Comparison of ENCODE assay signal across 31 cellular contexts in the genomic region with DNA sequence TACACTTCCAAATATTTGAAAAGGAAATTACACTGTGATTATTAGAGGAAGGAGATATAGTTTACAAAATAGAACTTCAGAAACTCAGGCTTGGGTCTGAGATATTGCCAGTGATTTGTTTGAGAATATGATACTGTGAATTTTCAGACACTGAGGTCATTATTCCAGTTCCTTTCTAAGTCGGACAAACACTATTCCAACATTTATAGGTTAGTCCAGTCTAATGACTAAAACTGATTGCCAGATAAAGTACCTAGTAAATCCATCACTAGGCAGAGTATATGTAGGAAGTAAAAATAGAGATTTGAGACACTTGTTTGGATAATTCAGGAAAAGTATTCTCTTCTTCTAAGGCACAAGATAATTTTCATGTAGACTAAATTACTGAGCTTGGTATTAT. TPM values are rescaled to one million over a fixed set of nuclear protein-coding genes. Genes with fewer than 3 reads are reported as not detected.
"Had no signal": no experiment of that assay in that cellular context is flagged by ENCODE, and none has a peak within 500 bp of the region (broad histone marks: within the 10 kb centered on the region; RNA-seq: fewer than 3 reads in every experiment).

No MANE protein-coding gene starts in this region.

- H3K27ac ChIP-seq: breast epithelium, esophagus muscularis mucosa, foreskin keratinocyte, heart right ventricle, left lung, lower lobe of right lung, upper lobe of right lung had no signal

- ATAC-seq: foreskin keratinocyte; heart right ventricle; left lung; lower lobe of right lung; naive thymus-derived CD8-positive, alpha-beta T cell; stimulated activated effector memory CD8-positive, alpha-beta T cell treated with anti-CD3 and anti-CD28 coated beads, Interleukin-12 subunit alpha, Interleukin-12 subunit beta, amount 100 ng/mL, for 72 hours; upper lobe of right lung had no signal

- H3K27me3 ChIP-seq: esophagus muscularis mucosa, heart right ventricle, left lung, pancreas, right atrium auricular region, upper lobe of right lung had no signal

- H3K4me1 Mint-ChIP-seq: activated CD4-positive, alpha-beta T cell treated with anti-CD3 and anti-CD28 coated beads, Interleukin-2, amount 10 ng/mL, durations not matched to agents 24 days and 14 days; activated naive CD4-positive, alpha-beta T cell treated with anti-CD3 and anti-CD28 coated beads, Interleukin-2, amount 10 ng/mL, durations not matched to agents 7 days and 5 days; activated naive CD8-positive, alpha-beta T cell treated with anti-CD3 and anti-CD28 coated beads, Interleukin-2, amount 10 ng/mL, durations not matched to agents 7 days and 5 days; naive thymus-derived CD8-positive, alpha-beta T cell; neural crest cell; stimulated activated effector memory CD8-positive, alpha-beta T cell treated with anti-CD3 and anti-CD28 coated beads, Interleukin-12 subunit alpha, Interleukin-12 subunit beta, amount 100 ng/mL, for 72 hours had no signal

- H3K9me3 ChIP-seq: breast epithelium, esophagus muscularis mucosa, heart right ventricle, left lung, lower lobe of right lung, pancreas, right atrium auricular region, upper lobe of right lung had no signal

- H3K4me3 ChIP-seq: breast epithelium, esophagus muscularis mucosa, heart right ventricle, left lung, lower lobe of right lung, pancreas, right atrium auricular region, upper lobe of right lung had no signal

- FAIRE-seq: colon had no signal

- H3K27me3 Mint-ChIP-seq: activated naive CD4-positive, alpha-beta T cell treated with anti-CD3 and anti-CD28 coated beads, Interleukin-2, amount 10 ng/mL, durations not matched to agents 7 days and 5 days had no signal

- DNase-seq: activated CD4-positive, alpha-beta memory T cell treated with anti-CD3 and anti-CD28 coated beads for 36 hours; activated CD4-positive, alpha-beta T cell treated with anti-CD3 and anti-CD28 coated beads, Interleukin-2, amount 10 ng/mL, durations not matched to agents 24 days and 14 days; activated CD4-positive, CD25-positive, alpha-beta regulatory T cell treated with anti-CD3 and anti-CD28 coated beads, Interleukin-2, amount 50 U/mL, for 72 hours; activated CD8-positive, alpha-beta memory T cell treated with anti-CD3 and anti-CD28 coated beads, Interleukin-2, amount 50 U/mL, for 4 hours; activated gamma-delta T cell; activated naive CD4-positive, alpha-beta T cell treated with anti-CD3 and anti-CD28 coated beads, Interleukin-2, amount 10 ng/mL, durations not matched to agents 7 days and 5 days; activated naive CD8-positive, alpha-beta T cell treated with anti-CD3 and anti-CD28 coated beads, Interleukin-2, amount 10 ng/mL, durations not matched to agents 7 days and 5 days; activated T-cell treated with anti-CD3 and anti-CD28 coated beads, Interleukin-2, amount 50 U/mL, for 1 hour; dermis blood vessel endothelial cell; effector CD4-positive, alpha-beta T cell; foreskin keratinocyte; heart right ventricle; kidney glomerular epithelial cell; left lung; lower lobe of right lung; mesenchymal stem cell; naive thymus-derived CD8-positive, alpha-beta T cell; nucleus accumbens; pancreas; stimulated activated CD4-positive, alpha-beta T cell treated with anti-CD3 and anti-CD28 coated beads, Interleukin-12 subunit alpha, Interleukin-12 subunit beta, amount 100 ng/mL, for 4 hours; stimulated activated CD4-positive, alpha-beta T cell treated with anti-CD3 and anti-CD28 coated beads, Interleukin-4, amount 100 ng/mL, for 24 hours; T-helper 2 cell; upper lobe of right lung had no signal

- H3K27ac Mint-ChIP-seq: activated CD4-positive, alpha-beta memory T cell treated with anti-CD3 and anti-CD28 coated beads for 36 hours; activated CD4-positive, alpha-beta T cell treated with anti-CD3 and anti-CD28 coated beads, Interleukin-2, amount 10 ng/mL, durations not matched to agents 24 days and 14 days; activated naive CD4-positive, alpha-beta T cell treated with anti-CD3 and anti-CD28 coated beads, Interleukin-2, amount 10 ng/mL, durations not matched to agents 7 days and 5 days; activated naive CD8-positive, alpha-beta T cell treated with anti-CD3 and anti-CD28 coated beads, Interleukin-2, amount 10 ng/mL, durations not matched to agents 7 days and 5 days; stimulated activated effector memory CD8-positive, alpha-beta T cell treated with anti-CD3 and anti-CD28 coated beads, Interleukin-12 subunit alpha, Interleukin-12 subunit beta, amount 100 ng/mL, for 72 hours; stimulated activated naive CD8-positive, alpha-beta T cell treated with anti-CD3 and anti-CD28 coated beads, Interleukin-15, Interleukin-2, amounts not matched to agents 100 ng/mL and 50 ng/mL, for 24 hours had no signal

- H3K36me3 Mint-ChIP-seq: activated CD4-positive, alpha-beta memory T cell treated with anti-CD3 and anti-CD28 coated beads for 36 hours; activated naive CD4-positive, alpha-beta T cell treated with anti-CD3 and anti-CD28 coated beads, Interleukin-2, amount 10 ng/mL, durations not matched to agents 7 days and 5 days; activated naive CD8-positive, alpha-beta T cell treated with anti-CD3 and anti-CD28 coated beads, Interleukin-2, amount 10 ng/mL, durations not matched to agents 7 days and 5 days; naive thymus-derived CD8-positive, alpha-beta T cell; stimulated activated effector memory CD8-positive, alpha-beta T cell treated with anti-CD3 and anti-CD28 coated beads, Interleukin-12 subunit alpha, Interleukin-12 subunit beta, amount 100 ng/mL, for 72 hours had no signal

- H3K4me1 ChIP-seq: breast epithelium, esophagus muscularis mucosa, foreskin keratinocyte, left lung, lower lobe of right lung, right atrium auricular region, upper lobe of right lung had no signal

- H3K9me3 Mint-ChIP-seq: activated CD4-positive, alpha-beta memory T cell treated with anti-CD3 and anti-CD28 coated beads for 36 hours; activated CD4-positive, alpha-beta T cell treated with anti-CD3 and anti-CD28 coated beads, Interleukin-2, amount 10 ng/mL, durations not matched to agents 24 days and 14 days; activated naive CD4-positive, alpha-beta T cell treated with anti-CD3 and anti-CD28 coated beads, Interleukin-2, amount 10 ng/mL, durations not matched to agents 7 days and 5 days; activated naive CD8-positive, alpha-beta T cell treated with anti-CD3 and anti-CD28 coated beads, Interleukin-2, amount 10 ng/mL, durations not matched to agents 7 days and 5 days; naive thymus-derived CD8-positive, alpha-beta T cell; neural crest cell; stimulated activated effector memory CD8-positive, alpha-beta T cell treated with anti-CD3 and anti-CD28 coated beads, Interleukin-12 subunit alpha, Interleukin-12 subunit beta, amount 100 ng/mL, for 72 hours; stimulated activated naive CD8-positive, alpha-beta T cell treated with anti-CD3 and anti-CD28 coated beads, Interleukin-15, Interleukin-2, amounts not matched to agents 100 ng/mL and 50 ng/mL, for 24 hours had no signal

- H3K36me3 ChIP-seq: breast epithelium, esophagus muscularis mucosa, heart right ventricle, left lung, lower lobe of right lung, pancreas, right atrium auricular region, upper lobe of right lung had no signal

- H3K4me3 Mint-ChIP-seq: activated CD4-positive, alpha-beta memory T cell treated with anti-CD3 and anti-CD28 coated beads for 36 hours; activated CD4-positive, alpha-beta T cell treated with anti-CD3 and anti-CD28 coated beads, Interleukin-2, amount 10 ng/mL, durations not matched to agents 24 days and 14 days; activated naive CD4-positive, alpha-beta T cell treated with anti-CD3 and anti-CD28 coated beads, Interleukin-2, amount 10 ng/mL, durations not matched to agents 7 days and 5 days; activated naive CD8-positive, alpha-beta T cell treated with anti-CD3 and anti-CD28 coated beads, Interleukin-2, amount 10 ng/mL, durations not matched to agents 7 days and 5 days; naive thymus-derived CD8-positive, alpha-beta T cell; neural crest cell; stimulated activated effector memory CD8-positive, alpha-beta T cell treated with anti-CD3 and anti-CD28 coated beads, Interleukin-12 subunit alpha, Interleukin-12 subunit beta, amount 100 ng/mL, for 72 hours; stimulated activated naive CD8-positive, alpha-beta T cell treated with anti-CD3 and anti-CD28 coated beads, Interleukin-15, Interleukin-2, amounts not matched to agents 100 ng/mL and 50 ng/mL, for 24 hours had no signal

RNA-seq across cellular contexts. Expression of gene MTTP, which starts 13.2 kb away (rescaled TPM):
- total RNA-seq: activated CD4-positive, alpha-beta memory T cell treated with anti-CD3 and anti-CD28 coated beads for 36 hours; activated CD4-positive, alpha-beta T cell treated with anti-CD3 and anti-CD28 coated beads, Interleukin-2, amount 10 ng/mL, durations not matched to agents 24 days and 14 days; activated CD8-positive, alpha-beta memory T cell treated with anti-CD3 and anti-CD28 coated beads for 36 hours; dermis blood vessel endothelial cell had no signal
- polyA plus RNA-seq: naive thymus-derived CD8-positive, alpha-beta T cell had no signal
